8 cellular contexts compared by ENCODE assay signal in genomic region chr11:19242184-19242932, GRCh38. TPM values are rescaled to one million over a fixed set of nuclear protein-coding genes. Genes with fewer than 3 reads are reported as not detected.
A peak's percentile ranks its signal among the peaks of the same experiment; 100 is the strongest.
DNase-seq lines count a peak whose midpoint lies in the region; ATAC-seq and TF ChIP-seq lines count a peak whose summit lies in the region.

No MANE protein-coding gene starts in this region.

- peaks cover 13 to 17% of the 10 kb centered on the region in 2 donors for H3K4me1 ChIP-seq in ascending aorta
- H3K4me1 ChIP-seq in urinary bladder (ENCODE audit: insufficient read depth) = no peaks in the 10 kb centered on the region

- H3K27ac ChIP-seq in ascending aorta (no peak overlapping the region), urinary bladder (ENCODE audit: low read depth) (peak overlapping the region; percentile 12)

- DNase-seq in Right ventricle myocardium superior (peak; percentile 42), Right ventricle myocardium inferior (ENCODE audit: missing footprints) (no peak), ascending aorta (ENCODE audit: low spot score in 2 of 2) (no peak), left lobe of liver (ENCODE audit: low spot score) (no peak), KBM-7 (no peak), Ammon's horn (ENCODE audit: low spot score) (no peak)

- no peak for TF ChIP-seq CTCF in ascending aorta (IDR thresholded peaks at IDR 0.05)

- intact Hi-C loops in Right ventricle myocardium superior (cut with DNase I) (loop anchor here (5.0 kb wide), 1 partner anchor 40 kb away; the partner anchor contains the start of gene CSRP3), Right ventricle myocardium inferior (cut with DNase I) (loop anchor here (10.0 kb wide), 1 partner anchor 168 kb away; no protein-coding TSS in a partner anchor), ascending aorta (cut with DNase I) (no loop called here)

- H3K27me3 ChIP-seq in ascending aorta = peaks cover 28% of the 10 kb centered on the region

- no peaks in the 10 kb centered on the region for H3K9me3 ChIP-seq in ascending aorta

- peak overlapping the region; percentile 77 to 81 for H3K4me3 ChIP-seq in ascending aorta
- H3K4me3 ChIP-seq in urinary bladder (ENCODE audit: low read depth, low read length) = no peak overlapping the region

- H3K36me3 ChIP-seq in ascending aorta = no peaks in the 10 kb centered on the region
- no peaks in the 10 kb centered on the region for H3K36me3 ChIP-seq in urinary bladder (ENCODE audit: insufficient read depth)

- in situ Hi-C loops in KBM-7 (cut with MboI; ENCODE audit: low pct_unique_long_range_greater_than_20kb, low sequenced_read_pairs) = no loop called here

- 10% methylated on average over 55 of the region's 55 CpGs for WGBS in urinary bladder

- ATAC-seq in Right ventricle myocardium superior (ENCODE audit: poor library complexity) (peak; percentile 2), Right ventricle myocardium inferior (no peak), left lobe of liver (peak; percentile 36), GM21447 (IDR thresholded peaks at IDR 0.05; ENCODE audit: unreplicated experiment) (no peak)

RNA-seq across cellular contexts. Expression of gene E2F8, which starts 1.6 kb away (rescaled TPM):
- total RNA-seq in Right ventricle myocardium superior (2.0 TPM), Right ventricle myocardium inferior (1.7 TPM), ascending aorta (0.96 TPM), left lobe of liver (0.08 TPM), urinary bladder (4.8 TPM)
- 0.41 TPM for polyA plus RNA-seq in urinary bladder

RNA-seq across cellular contexts. Expression of gene CSRP3, which starts 40.6 kb away (rescaled TPM):
- total RNA-seq in Right ventricle myocardium superior = 1,083 TPM
- 1,720 TPM for total RNA-seq in Right ventricle myocardium inferior
- not detected for total RNA-seq in ascending aorta
- total RNA-seq in left lobe of liver = not detected
- 24.0 TPM for total RNA-seq in urinary bladder
- not detected for polyA plus RNA-seq in urinary bladder

Comparison
In these comparisons a context has a peak if more than half of its experiments do, and no peak if none do; other contexts are left out.
1. ATAC-seq: peak in Right ventricle myocardium superior (single experiment) and left lobe of liver (single experiment); none in Right ventricle myocardium inferior (single experiment) and GM21447 (single experiment).
2. RNA of gene CSRP3, which starts 40.6 kb away (total RNA-seq): 1,720 TPM in Right ventricle myocardium inferior (single experiment) and 1,083 TPM in Right ventricle myocardium superior (single experiment); 24.0 TPM in urinary bladder (single experiment), not detected in ascending aorta (single experiment) and not detected in left lobe of liver (single experiment); every median in the first group is over 10 times any median in the second.